13 cellular contexts compared by ENCODE assay signal in genomic region chr15:66879511-66879910, GRCh38.
"Had no signal": no experiment of that assay in that cellular context is flagged by ENCODE, and none has a peak within 500 bp of the region (broad histone marks: within the 10 kb centered on the region; RNA-seq: fewer than 3 reads in every experiment).

No MANE protein-coding gene starts in this region.

- H3K4me3 ChIP-seq: ascending aorta, gastroesophageal sphincter, pancreas, tibial nerve had no signal

- H3K27ac ChIP-seq: ascending aorta, pancreas had no signal

- H3K27me3 ChIP-seq: ascending aorta, gastroesophageal sphincter, pancreas, tibial nerve had no signal

- H3K9me3 ChIP-seq: ascending aorta, gastroesophageal sphincter, pancreas, tibial nerve had no signal

- H3K36me3 ChIP-seq: ascending aorta, gastroesophageal sphincter, pancreas, tibial nerve had no signal

- DNase-seq: activated CD4-positive, alpha-beta T cell treated with anti-CD3 and anti-CD28 coated beads for 48 hours; activated gamma-delta T cell treated with Interleukin-2 at 50 U/mL for 16 hours; activated naive CD8-positive, alpha-beta T cell treated with anti-CD3 and anti-CD28 coated beads for 36 hours; effector CD8-positive, alpha-beta T cell; kidney; pancreas; stimulated activated CD4-positive, alpha-beta T cell treated with anti-CD3 and anti-CD28 coated beads, Interleukin-4, amount 100 ng/mL, for 1 hour had no signal

- ATAC-seq: gastroesophageal sphincter, SK-N-SH treated with all-trans-retinoic acid at 6 μM for 48 hours had no signal

- FAIRE-seq: bronchial epithelial cell, colon, kidney, pancreas had no signal
